Comparison of ENCODE assay signal across 1 cellular context in genomic region chr14:79161576-79161975, GRCh38.
TF ChIP-seq lines count a peak whose summit lies in the region.

No MANE protein-coding gene starts in this region.

TF ChIP-seq in WTC11, 78 proteins besides CTCF, POLR2A, EP300 and RAD21 (continued from another document):
- TF ChIP-seq AR (CRISPR knock-in tag; IDR thresholded peaks at IDR 0.05) (no peak), SMAD4 (CRISPR knock-in tag; IDR thresholded peaks at IDR 0.05) (no peak), ERG (CRISPR knock-in tag; IDR thresholded peaks at IDR 0.05) (no peak), USF1 (CRISPR knock-in tag; IDR thresholded peaks at IDR 0.05) (no peak), NFE2L1 (CRISPR knock-in tag; IDR thresholded peaks at IDR 0.05) (no peak), FOXK1 (CRISPR knock-in tag; IDR thresholded peaks at IDR 0.05) (no peak), ZNF263 (CRISPR knock-in tag; IDR thresholded peaks at IDR 0.05; ENCODE audit: low read depth) (no peak), NFATC4 (CRISPR knock-in tag; IDR thresholded peaks at IDR 0.05) (no peak)
- TF ChIP-seq, protein P1, sequence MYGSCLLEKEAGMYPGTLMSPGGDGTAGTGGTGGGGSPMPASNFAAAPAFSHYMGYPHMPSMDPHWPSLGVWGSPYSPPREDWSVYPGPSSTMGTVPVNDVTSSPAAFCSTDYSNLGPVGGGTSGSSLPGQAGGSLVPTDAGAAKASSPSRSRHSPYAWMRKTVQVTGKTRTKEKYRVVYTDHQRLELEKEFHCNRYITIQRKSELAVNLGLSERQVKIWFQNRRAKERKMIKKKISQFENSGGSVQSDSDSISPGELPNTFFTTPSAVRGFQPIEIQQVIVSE (CRISPR knock-in tag; IDR thresholded peaks at IDR 0.05; ENCODE audit: borderline replicate concordance), result no peak
- TF ChIP-seq, protein P2, sequence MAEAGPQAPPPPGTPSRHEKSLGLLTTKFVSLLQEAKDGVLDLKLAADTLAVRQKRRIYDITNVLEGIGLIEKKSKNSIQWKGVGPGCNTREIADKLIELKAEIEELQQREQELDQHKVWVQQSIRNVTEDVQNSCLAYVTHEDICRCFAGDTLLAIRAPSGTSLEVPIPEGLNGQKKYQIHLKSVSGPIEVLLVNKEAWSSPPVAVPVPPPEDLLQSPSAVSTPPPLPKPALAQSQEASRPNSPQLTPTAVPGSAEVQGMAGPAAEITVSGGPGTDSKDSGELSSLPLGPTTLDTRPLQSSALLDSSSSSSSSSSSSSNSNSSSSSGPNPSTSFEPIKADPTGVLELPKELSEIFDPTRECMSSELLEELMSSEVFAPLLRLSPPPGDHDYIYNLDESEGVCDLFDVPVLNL (CRISPR knock-in tag; IDR thresholded peaks at IDR 0.05; ENCODE audit: borderline replicate concordance, low read depth), result no peak
